In genomic region chr1:119773711-119774241, GRCh38 we compare ENCODE assay signal across 1 cellular context.
TF ChIP-seq lines count a peak whose summit lies in the region.

No MANE protein-coding gene starts in this region.

TF ChIP-seq in SK-N-SH, 30 proteins besides CTCF, POLR2A, EP300 and RAD21 (continued from another document):
- no peak for TF ChIP-seq TAF1 (IDR thresholded peaks at IDR 0.05; ENCODE audit: borderline replicate concordance, low read depth, low read length)
- TF ChIP-seq IRF3 (IDR thresholded peaks at IDR 0.05; ENCODE audit: low read depth, low read length) = no peak
- no peak for TF ChIP-seq FOXJ3 (CRISPR knock-in tag; IDR thresholded peaks at IDR 0.05)
- TF ChIP-seq CHD2 (IDR thresholded peaks at IDR 0.05; ENCODE audit: low read length, partially characterized antibody) = no peak
